ENCODE assay signal across 8 cellular contexts in the genomic region with DNA sequence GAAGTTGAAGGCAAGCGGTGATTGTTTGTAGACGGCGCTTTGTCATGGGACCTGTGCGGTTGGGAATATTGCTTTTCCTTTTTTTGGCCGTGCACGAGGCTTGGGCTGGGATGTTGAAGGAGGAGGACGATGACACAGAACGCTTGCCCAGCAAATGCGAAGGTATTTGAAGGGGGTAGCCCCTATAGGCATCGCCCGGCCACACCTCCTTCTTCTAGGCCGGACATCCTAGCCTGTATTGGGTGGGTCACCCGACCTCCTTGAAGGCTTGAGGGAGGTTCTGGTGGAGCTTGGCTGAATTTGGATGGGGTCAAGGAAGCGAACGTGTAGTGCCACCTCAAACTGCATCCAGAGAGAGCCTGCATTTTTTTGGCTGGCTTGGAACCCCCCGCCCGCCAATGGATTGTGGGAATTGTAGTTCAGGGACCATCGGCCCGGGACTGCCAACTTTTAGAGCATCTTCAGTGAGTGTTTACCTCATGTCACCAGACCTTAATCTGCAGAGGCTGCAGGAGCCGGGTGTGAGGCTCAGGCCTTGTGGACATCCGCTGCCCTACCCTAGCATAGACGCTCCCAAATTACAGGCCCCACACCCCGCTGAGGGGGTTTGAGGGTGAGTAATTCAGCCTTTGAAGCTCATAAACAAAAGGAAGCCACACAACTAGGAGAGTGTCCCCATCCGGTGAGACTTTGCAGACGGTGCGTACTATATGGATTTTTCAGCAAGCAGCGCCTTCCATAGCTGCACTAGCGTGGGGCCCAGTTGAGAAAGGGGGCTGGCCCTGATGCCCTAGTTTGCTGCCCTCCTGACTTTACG. TPM values are rescaled to one million over a fixed set of nuclear protein-coding genes. Genes with fewer than 3 reads are reported as not detected.
DNase-seq lines count a peak whose midpoint lies in the region; ATAC-seq and TF ChIP-seq lines count a peak whose summit lies in the region.

No MANE protein-coding gene starts in this region.

- H3K9me3 ChIP-seq in neutrophil (no peaks in the 10 kb centered on the region), thoracic aorta (no peaks in the 10 kb centered on the region)

- peak; percentile 18 for DNase-seq in BJ (ENCODE audit: low read depth)
- DNase-seq in OCI-M1 (lab: John Stamatoyannopoulos, UW): peak; percentile 90
- peak; percentile 76 for DNase-seq in activated naive CD4-positive, alpha-beta T cell treated with Interleukin-2 at 50 U/mL for 16 hours
- peak; percentile 67 for DNase-seq in germinal center (ENCODE audit: low spot score)
- DNase-seq in thoracic aorta (ENCODE audit: low spot score): no peak

- CTCF ChIA-PET in BJ (lab: Yijun Ruan, JAX): interaction anchor here (1.0 kb wide), 1 partner anchor 128 kb away, joined by 3 read pairs; no protein-coding TSS in a partner anchor

- H3K36me3 ChIP-seq in BJ (ENCODE audit: control insufficient read depth, insufficient read depth, low read length) (peaks cover 4% of the 10 kb centered on the region; the same call in 1 of the 2 replicates), neutrophil (no peaks in the 10 kb centered on the region), thoracic aorta (no peaks in the 10 kb centered on the region)

- H3K4me1 ChIP-seq in neutrophil (ENCODE audit: control insufficient read depth in 1 of 2, insufficient read depth in 1 of 2, low read depth in 1 of 2, low read length in 1 of 2) (peaks cover 31 to 32% of the 10 kb centered on the region in 2 experiments), thoracic aorta (ENCODE audit: control insufficient read depth in 1 of 2, low read depth in 2 of 2) (peaks cover 11 to 17% of the 10 kb centered on the region in 2 donors)

- TF ChIP-seq CTCF in BJ (IDR thresholded peaks at IDR 0.05; ENCODE audit: insufficient read depth, low read depth, low read length): no peak
- no peak for TF ChIP-seq CTCF in neutrophil (IDR thresholded peaks at IDR 0.05)
- no peak for TF ChIP-seq CTCF in thoracic aorta (IDR thresholded peaks at IDR 0.05)

- H3K27ac ChIP-seq in neutrophil: peak overlapping the region; percentile 88
- peak overlapping the region; percentile 85 to 87 for H3K27ac ChIP-seq in thoracic aorta

- ATAC-seq in GM18873 (IDR thresholded peaks at IDR 0.05; ENCODE audit: low FRiP score, unreplicated experiment) (peak; percentile 41), HG03139 (IDR thresholded peaks at IDR 0.05; ENCODE audit: unreplicated experiment) (peak; percentile 41), thoracic aorta (ENCODE audit: insufficient number of reproducible peaks, low FRiP score, low read depth) (peak; percentile 50)

- H3K4me3 ChIP-seq in BJ (ENCODE audit: low read depth, low read length): peak overlapping the region; percentile 66
- peak overlapping the region; percentile 83 to 86 for H3K4me3 ChIP-seq in neutrophil (ENCODE audit: low read depth in 1 of 2, low read length in 1 of 2)
- H3K4me3 ChIP-seq in thoracic aorta: peak overlapping the region; percentile 84

- POLR2A ChIA-PET in BJ (lab: Charles Lee): no interaction called here

- no peaks in the 10 kb centered on the region for H3K27me3 ChIP-seq in BJ (ENCODE audit: control insufficient read depth, insufficient read depth, low read length)
- H3K27me3 ChIP-seq in neutrophil: no peaks in the 10 kb centered on the region
- H3K27me3 ChIP-seq in thoracic aorta (replicated peaks; ENCODE audit: insufficient read depth): no peaks in the 10 kb centered on the region

RNA-seq across cellular contexts. Expression of gene CNPY4, which starts 0.5 kb away (rescaled TPM):
- 20.9 and 23.5 TPM in 2 replicates for polyA plus RNA-seq in BJ (2011; rRNA removed)
- polyA minus RNA-seq in BJ (2011; rRNA and poly(A)+ RNA removed): 6.5 and 10.8 TPM in 2 replicates
- 10 to 100 TPM; 12.6 to 13.7 TPM for total RNA-seq in thoracic aorta

RNA-seq across cellular contexts. Expression of gene TAF6, which starts 0.8 kb away (rescaled TPM):
- 18.2 and 39.5 TPM in 2 replicates for polyA plus RNA-seq in BJ (2011; rRNA removed)
- 17.7 and 19.2 TPM in 2 replicates for polyA minus RNA-seq in BJ (2011; rRNA and poly(A)+ RNA removed)
- 10 to 100 TPM; 48.0 to 72.8 TPM for total RNA-seq in thoracic aorta

RNA-seq across cellular contexts. Expression of gene MBLAC1, which starts 6.9 kb away (rescaled TPM):
- 1.2 and 1.6 TPM in 2 replicates for polyA plus RNA-seq in BJ (2011; rRNA removed)
- polyA minus RNA-seq in BJ (2011; rRNA and poly(A)+ RNA removed): 0.41 and 0.62 TPM in 2 replicates
- total RNA-seq in thoracic aorta: 1 to 10 TPM in 1 of 2 donors, not detected in 1; 1.1 TPM

RNA-seq across cellular contexts. Expression of gene AP4M1, which starts 18.5 kb away (rescaled TPM):
- polyA plus RNA-seq in BJ (2011; rRNA removed): 14.3 and 15.2 TPM in 2 replicates
- polyA minus RNA-seq in BJ (2011; rRNA and poly(A)+ RNA removed): 9.2 and 14.1 TPM in 2 replicates
- total RNA-seq in thoracic aorta: 10 to 100 TPM; 22.3 to 23.8 TPM

RNA-seq across cellular contexts. Expression of gene MCM7, which starts 18.7 kb away (rescaled TPM):
- 53.8 and 89.0 TPM in 2 replicates for polyA plus RNA-seq in BJ (2011; rRNA removed)
- 68.4 and 115 TPM in 2 replicates for polyA minus RNA-seq in BJ (2011; rRNA and poly(A)+ RNA removed)
- total RNA-seq in thoracic aorta: 10 to 100 TPM; 17.6 to 23.6 TPM
